In genomic region chr11:60921777-60922335, GRCh38 we compare ENCODE assay signal across 26 cellular contexts. TPM values are rescaled to one million over a fixed set of nuclear protein-coding genes. Genes with fewer than 3 reads are reported as not detected.
"Had no signal": no experiment of that assay in that cellular context is flagged by ENCODE, and none has a peak within 500 bp of the region (broad histone marks: within the 10 kb centered on the region; RNA-seq: fewer than 3 reads in every experiment).

No MANE protein-coding gene starts in this region.

- H3K27ac ChIP-seq: body of pancreas, esophagus muscularis mucosa, foreskin keratinocyte, heart right ventricle, lower lobe of right lung, parathyroid adenoma, psoas muscle, tibial nerve had no signal

- H3K4me3 ChIP-seq: body of pancreas, esophagus muscularis mucosa, heart right ventricle, lower lobe of right lung, psoas muscle, smooth muscle cell, tibial nerve had no signal

- H3K27me3 ChIP-seq: foreskin keratinocyte had no signal

- H3K79me2 ChIP-seq: parathyroid adenoma had no signal

- H3K9ac ChIP-seq: parathyroid adenoma had no signal

- H3K4me2 ChIP-seq: smooth muscle cell had no signal

- H3K9me3 ChIP-seq: body of pancreas, esophagus muscularis mucosa, heart right ventricle, lower lobe of right lung, psoas muscle, tibial nerve had no signal

- DNase-seq: activated B cell treated with CpG ODN at 0.5 μM for 24 hours; activated CD4-positive, alpha-beta T cell treated with anti-CD3 and anti-CD28 coated beads, Interleukin-2, amount 50 U/mL, for 1 hour; activated CD8-positive, alpha-beta memory T cell treated with anti-CD3 and anti-CD28 coated beads, Interleukin-2, amount 10 ng/mL, durations not matched to agents 7 days and 5 days; activated CD8-positive, alpha-beta T cell treated with anti-CD3 and anti-CD28 coated beads, Interleukin-2, amount 10 ng/mL, durations not matched to agents 7 days and 5 days; activated naive CD4-positive, alpha-beta T cell treated with Interleukin-2 at 50 U/mL for 16 hours; activated T-cell treated with anti-CD3 and anti-CD28 coated beads, Interleukin-2, amount 50 U/mL, for 48 hours; aorta; body of pancreas; effector CD4-positive, alpha-beta T cell; foreskin keratinocyte; heart right ventricle; kidney glomerular epithelial cell; lower lobe of right lung; mesenchymal stem cell; naive thymus-derived CD8-positive, alpha-beta T cell; stimulated activated CD4-positive, alpha-beta T cell treated with anti-CD3 and anti-CD28 coated beads, Interleukin-15, amount 100 ng/mL, for 24 hours; stimulated activated CD4-positive, alpha-beta T cell treated with anti-CD3 and anti-CD28 coated beads, Interleukin-2, amount 100 ng/mL, for 24 hours; stimulated activated naive CD4-positive, alpha-beta T cell treated with Interleukin-2 at 50 U/mL for 16 hours; T-helper 17 cell had no signal

- H2AFZ ChIP-seq: parathyroid adenoma had no signal

- H3K4me1 ChIP-seq: parathyroid adenoma had no signal

- ATAC-seq: activated CD8-positive, alpha-beta memory T cell treated with anti-CD3 and anti-CD28 coated beads, Interleukin-2, amount 10 ng/mL, durations not matched to agents 7 days and 5 days; activated CD8-positive, alpha-beta T cell treated with anti-CD3 and anti-CD28 coated beads, Interleukin-2, amount 10 ng/mL, durations not matched to agents 7 days and 5 days; body of pancreas; foreskin keratinocyte; heart right ventricle; left lobe of liver; lower lobe of right lung; naive thymus-derived CD8-positive, alpha-beta T cell; psoas muscle; SK-N-SH treated with all-trans-retinoic acid at 6 μM for 48 hours; T-helper 17 cell had no signal

RNA-seq across cellular contexts. Expression of gene TMEM132A, which starts 2.4 kb away (rescaled TPM):
- total RNA-seq: T-helper 17 cell had no signal
- polyA plus RNA-seq: naive thymus-derived CD8-positive, alpha-beta T cell had no signal

RNA-seq across cellular contexts. Expression of gene CD6, which starts 49.6 kb away (rescaled TPM):
- polyA plus RNA-seq: smooth muscle cell had no signal
